ENCODE assay signal across 21 cellular contexts in genomic region chr14:75390183-75390582, GRCh38. TPM values are rescaled to one million over a fixed set of nuclear protein-coding genes. Genes with fewer than 3 reads are reported as not detected.
DNase-seq lines count a peak whose midpoint lies in the region; ATAC-seq, FAIRE-seq and TF ChIP-seq lines count a peak whose summit lies in the region.
"Had no signal": no experiment of that assay in that cellular context is flagged by ENCODE, and none has a peak within 500 bp of the region (broad histone marks: within the 10 kb centered on the region; RNA-seq: fewer than 3 reads in every experiment).

No MANE protein-coding gene starts in this region.

- BruUV-seq in HepG2 (replicated peaks; lab: Mats Ljungman, UMichigan), result no TSS peak
- no TSS peak for BruUV-seq in PC-9 (replicated peaks; lab: Mats Ljungman, UMichigan)

- 12% methylated on average over 3 of the region's 3 CpGs for WGBS in HepG2 (ENCODE audit: low lambda C conversion rate)
- WGBS in right lobe of liver (ENCODE audit: insufficient coverage, low coverage, low lambda C conversion rate, missing lambda C conversion rate), result 81% methylated on average over 3 of the region's 3 CpGs
- 80 to 87% (median 86%) methylated on average over 3 of the region's 3 CpGs for WGBS in small intestine, 3 donors

- FAIRE-seq in HepG2 (lab: Jason Lieb, UNC), result no peak
- no peak for FAIRE-seq in small intestine (lab: Jason Lieb, UNC)
- FAIRE-seq: D721Med, GM12878, GM12892, GM18507 had no signal

- H3K4me2 ChIP-seq in HepG2 (ENCODE audit: low read depth, low read length) (no peak overlapping the region), PC-9 (peak overlapping the region; percentile 28)
- H3K4me2 ChIP-seq: BLaER1 had no signal

- H4K20me1 ChIP-seq in HepG2 (ENCODE audit: insufficient read depth, low read length) (no peaks in the 10 kb centered on the region), PC-9 (ENCODE audit: insufficient read depth) (no peaks in the 10 kb centered on the region)
- H4K20me1 ChIP-seq: BLaER1 had no signal

- intact Hi-C loops in HepG2 (cut with micrococcal nuclease; ENCODE audit: unreplicated experiment), result no loop called here
- intact Hi-C loops in right lobe of liver (cut with DNase I), result no loop called here
- intact Hi-C loops in PC-9 (cut with micrococcal nuclease; ENCODE audit: unreplicated experiment), result no loop called here

- DNase-seq in HepG2 (ENCODE audit: low spot score), result no peak
- DNase-seq in right lobe of liver, result no peak
- no peak for DNase-seq in PC-9
- no peak for DNase-seq in CD1c-positive myeloid dendritic cell (ENCODE audit: extremely low spot score)
- no peak for DNase-seq in small intestine
- DNase-seq: ACHN; BE2C; C1 segment of cervical spinal cord; Caco-2; Calu3; CD4-positive, alpha-beta T cell; CD8-positive, alpha-beta T cell; DMS79; DND-41; GDM1 had no signal

- H3K9me3 ChIP-seq in HepG2 (ENCODE audit: low read length) (no peaks in the 10 kb centered on the region), right lobe of liver (no peaks in the 10 kb centered on the region), PC-9 (ENCODE audit: insufficient read depth, low read depth) (peaks cover 8% of the 10 kb centered on the region; the same call in 1 of the 2 replicates), small intestine (ENCODE audit: control insufficient read depth, low read depth) (no peaks in the 10 kb centered on the region)
- H3K9me3 ChIP-seq: BE2C, BLaER1, Caco-2 had no signal

- TF ChIP-seq CTCF in HepG2 (CRISPR knock-in tag; IDR thresholded peaks at IDR 0.05) (no peak), right lobe of liver (IDR thresholded peaks at IDR 0.05) (no peak), PC-9 (conservative IDR thresholded peaks at IDR 0.05) (no peak)

- POLR2A ChIA-PET in HepG2 (lab: Yijun Ruan, JAX), result no interaction called here
- POLR2A ChIA-PET in PC-9 (lab: Charles Lee; ENCODE audit: unreplicated experiment), result no interaction called here

- H3K4me3 ChIP-seq in HepG2 (replicated peaks in 1 of 3; ENCODE audit: insufficient read depth in 1 of 3, low read depth in 2 of 3, low read length in 3 of 3), result no peak overlapping the region
- no peak overlapping the region for H3K4me3 ChIP-seq in right lobe of liver
- H3K4me3 ChIP-seq in PC-9, result no peak overlapping the region
- H3K4me3 ChIP-seq in small intestine (ENCODE audit: low read depth in 1 of 2, low read length in 2 of 2), result no peak overlapping the region
- H3K4me3 ChIP-seq: BLaER1, GM12878 had no signal

- TF ChIP-seq RAD21 in HepG2 (CRISPR knock-in tag; IDR thresholded peaks at IDR 0.05), result no peak

- ATAC-seq in HepG2 (no peak), right lobe of liver (no peak)
- ATAC-seq: CD8-positive, alpha-beta T cell; GM12878 had no signal

- TF ChIP-seq POLR2A in HepG2 (IDR thresholded peaks at IDR 0.05; ENCODE audit: insufficient read depth in 1 of 2, low read depth in 2 of 2, low read length in 2 of 2), result no peak
- no peak for TF ChIP-seq POLR2A in right lobe of liver (IDR thresholded peaks at IDR 0.05)

- no peak overlapping the region for H3K27ac ChIP-seq in HepG2 (ENCODE audit: extremely low read length, insufficient read depth, low read length)
- no peak overlapping the region for H3K27ac ChIP-seq in right lobe of liver
- no peak overlapping the region for H3K27ac ChIP-seq in PC-9
- no peak overlapping the region for H3K27ac ChIP-seq in small intestine (ENCODE audit: low read depth in 1 of 2, low read length in 1 of 2)
- H3K27ac ChIP-seq: 22Rv1, BLaER1 had no signal

- no peaks in the 10 kb centered on the region for H3K4me1 ChIP-seq in HepG2 (ENCODE audit: insufficient read depth, low read length)
- H3K4me1 ChIP-seq in right lobe of liver, result no peaks in the 10 kb centered on the region
- H3K4me1 ChIP-seq in PC-9 (replicated peaks; ENCODE audit: insufficient read depth), result peaks cover 11% of the 10 kb centered on the region
- no peaks in the 10 kb centered on the region for H3K4me1 ChIP-seq in small intestine (ENCODE audit: control insufficient read depth in 2 of 2, insufficient read depth in 1 of 2, low read depth in 1 of 2, low read length in 1 of 2)
- H3K4me1 ChIP-seq: BE2C, BLaER1, Caco-2 had no signal

- in situ Hi-C loops in HepG2 (cut with HindIII; ENCODE audit: extremely low pct_ligation_motif_present, low pct_unique_long_range_greater_than_20kb), result no loop called here

- H2AFZ ChIP-seq in HepG2 (ENCODE audit: low read length) (no peak overlapping the region), PC-9 (no peak overlapping the region)

- H3K27me3 ChIP-seq in HepG2 (ENCODE audit: control insufficient read depth in 1 of 2, insufficient read depth in 2 of 2, low read length in 2 of 2) (peaks cover 0 to 17% of the 10 kb centered on the region in 2 experiments; a peak in 2 of 5 replicates), right lobe of liver (no peaks in the 10 kb centered on the region), PC-9 (ENCODE audit: insufficient read depth, low read depth) (no peaks in the 10 kb centered on the region), small intestine (ENCODE audit: control insufficient read depth in 2 of 2, insufficient read depth in 2 of 2, low read length in 2 of 2) (no peaks in the 10 kb centered on the region)
- H3K27me3 ChIP-seq: BE2C, BLaER1 had no signal

- H3K9ac ChIP-seq in HepG2 (ENCODE audit: insufficient read depth, low read depth, low read length), result no peak overlapping the region
- H3K9ac ChIP-seq: BLaER1 had no signal

- H3K36me3 ChIP-seq in HepG2 (replicated peaks in 1 of 2; ENCODE audit: control insufficient read depth in 1 of 2, insufficient read depth in 2 of 2, low read length in 2 of 2), result no peaks in the 10 kb centered on the region
- no peaks in the 10 kb centered on the region for H3K36me3 ChIP-seq in right lobe of liver
- no peaks in the 10 kb centered on the region for H3K36me3 ChIP-seq in PC-9 (ENCODE audit: low read depth)
- no peaks in the 10 kb centered on the region for H3K36me3 ChIP-seq in small intestine (ENCODE audit: control insufficient read depth in 2 of 2, insufficient read depth in 2 of 2, low read length in 2 of 2)
- H3K36me3 ChIP-seq: BE2C, BLaER1 had no signal

- H3K9me2 ChIP-seq in PC-9 (ENCODE audit: insufficient read depth), result no peaks in the 10 kb centered on the region

- H3F3A ChIP-seq in PC-9 (ENCODE audit: insufficient read depth, low read depth), result peaks cover 10% of the 10 kb centered on the region; the same call in 1 of the 2 replicates

- H3K79me2 ChIP-seq in HepG2 (ENCODE audit: insufficient read depth, low read length) (no peaks in the 10 kb centered on the region), PC-9 (ENCODE audit: low read depth) (no peaks in the 10 kb centered on the region)

- no peak for TF ChIP-seq EP300 in HepG2 (IDR thresholded peaks at IDR 0.05; ENCODE audit: low read depth in 2 of 2, low read length in 2 of 2)
- no peak for TF ChIP-seq EP300 in HepG2 (CRISPR knock-in tag; IDR thresholded peaks at IDR 0.05; ENCODE audit: borderline replicate concordance)

- CTCF ChIA-PET in HepG2 (lab: Yijun Ruan, JAX; ENCODE audit: low intra/inter-chr PET ratio, low total read pairs) (no interaction called here), PC-9 (lab: Charles Lee) (interaction anchor here (0.7 to 1.2 kb wide), 2 partner anchors 10 to 98 kb away, joined by 3 to 6 read pairs; no protein-coding TSS in a partner anchor)

TF ChIP-seq in HepG2, 621 proteins besides CTCF, POLR2A, EP300 and RAD21 (continues in another document):
- peak; percentile 55; the same call in 1 of the 2 replicates for TF ChIP-seq MAFF (IDR thresholded peaks at IDR 0.05; ENCODE audit: low read depth, low read length)
- peak; percentile 39 to 86; a peak in 3 of 4 replicates for TF ChIP-seq MAFK (conservative IDR thresholded peaks at IDR 0.05 in 1 of 2, IDR thresholded peaks at IDR 0.05 in 1 of 2; ENCODE audit: low read length in 2 of 2)
- TF ChIP-seq ZNF557 (CRISPR knock-in tag; IDR thresholded peaks at IDR 0.05), result no peak
- TF ChIP-seq ZNF761 (CRISPR knock-in tag; conservative IDR thresholded peaks at IDR 0.05), result no peak
- TF ChIP-seq GLMP (CRISPR knock-in tag; IDR thresholded peaks at IDR 0.05; ENCODE audit: borderline replicate concordance), result no peak
- no peak for TF ChIP-seq ARID2 (CRISPR knock-in tag; IDR thresholded peaks at IDR 0.05; ENCODE audit: borderline replicate concordance)

RNA-seq across cellular contexts. Expression of gene JDP2, which starts 37.6 kb away (rescaled TPM):
- total RNA-seq in HepG2 (2016; rRNA removed; fragmentation: Illumina TruSeq; extraction: Trizol) (7.7 and 8.9 TPM in 2 replicates), right lobe of liver (10 to 100 TPM in 4 of 6 experiments, 1 to 10 TPM in 2; 8.3 to 22.0 (median 11.8) TPM), PC-9 (2021) (186 and 300 TPM in 2 replicates)
- total RNA-seq in HepG2 (2016; cell fraction: cytosol; rRNA removed; fragmentation: Illumina TruSeq; extraction: Trizol; ENCODE audit: low read depth), result 10.3 and 11.0 TPM in 2 replicates
- 6.0 and 9.8 TPM in 2 replicates for total RNA-seq in HepG2 (2016; cell fraction: insoluble cytoplasmic fraction; rRNA removed; fragmentation: Illumina TruSeq; extraction: Trizol)
- 19.5 and 19.7 TPM in 2 replicates for total RNA-seq in HepG2 (2016; cell fraction: membrane; rRNA removed; fragmentation: Illumina TruSeq; extraction: Trizol)
- total RNA-seq in HepG2 (2016; cell fraction: nucleus; rRNA removed; fragmentation: Illumina TruSeq; extraction: Trizol), result 3.2 and 3.9 TPM in 2 replicates
- polyA plus RNA-seq in HepG2 (2011; rRNA removed) (8.0 and 9.0 TPM in 2 replicates), small intestine (10 to 100 TPM; 41.6 to 45.6 (median 42.7) TPM)
- polyA plus RNA-seq in HepG2 (2011; cell fraction: cytosol; rRNA removed), result 8.4 and 10.0 TPM in 2 replicates
- polyA plus RNA-seq in HepG2 (2011; cell fraction: nucleus; rRNA removed), result 10.7 and 11.2 TPM in 2 replicates
- polyA plus RNA-seq in HepG2 (2012), result 6.3 and 12.0 TPM in 2 replicates
- polyA plus RNA-seq in HepG2 (2016; cell fraction: cytosol; fragmentation: Illumina TruSeq; extraction: Trizol; ENCODE audit: low read depth), result 11.6 and 14.1 TPM in 2 replicates
- polyA plus RNA-seq in HepG2 (2016; cell fraction: insoluble cytoplasmic fraction; fragmentation: Illumina TruSeq; extraction: Trizol; ENCODE audit: low read depth), result 8.9 and 10.0 TPM in 2 replicates
- 19.2 and 20.7 TPM in 2 replicates for polyA plus RNA-seq in HepG2 (2016; cell fraction: membrane; fragmentation: Illumina TruSeq; extraction: Trizol; ENCODE audit: low read depth)
- polyA plus RNA-seq in HepG2 (2016; cell fraction: nucleus; fragmentation: Illumina TruSeq; extraction: Trizol; ENCODE audit: insufficient read depth, low read depth), result 8.8 and 10.0 TPM in 2 replicates
- 4.9 and 11.8 TPM in 2 replicates for polyA minus RNA-seq in HepG2 (2011; rRNA and poly(A)+ RNA removed; ENCODE audit: low replicate concordance)
- 5.5 and 5.9 TPM in 2 replicates for polyA minus RNA-seq in HepG2 (2011; cell fraction: cytosol; rRNA and poly(A)+ RNA removed)
- polyA minus RNA-seq in HepG2 (2011; cell fraction: nucleus; rRNA and poly(A)+ RNA removed), result 10.7 and 11.3 TPM in 2 replicates
- total RNA-seq: CD8-positive, alpha-beta T cell had no signal
